ENCODE assay signal across 10 cellular contexts in the genomic region with DNA sequence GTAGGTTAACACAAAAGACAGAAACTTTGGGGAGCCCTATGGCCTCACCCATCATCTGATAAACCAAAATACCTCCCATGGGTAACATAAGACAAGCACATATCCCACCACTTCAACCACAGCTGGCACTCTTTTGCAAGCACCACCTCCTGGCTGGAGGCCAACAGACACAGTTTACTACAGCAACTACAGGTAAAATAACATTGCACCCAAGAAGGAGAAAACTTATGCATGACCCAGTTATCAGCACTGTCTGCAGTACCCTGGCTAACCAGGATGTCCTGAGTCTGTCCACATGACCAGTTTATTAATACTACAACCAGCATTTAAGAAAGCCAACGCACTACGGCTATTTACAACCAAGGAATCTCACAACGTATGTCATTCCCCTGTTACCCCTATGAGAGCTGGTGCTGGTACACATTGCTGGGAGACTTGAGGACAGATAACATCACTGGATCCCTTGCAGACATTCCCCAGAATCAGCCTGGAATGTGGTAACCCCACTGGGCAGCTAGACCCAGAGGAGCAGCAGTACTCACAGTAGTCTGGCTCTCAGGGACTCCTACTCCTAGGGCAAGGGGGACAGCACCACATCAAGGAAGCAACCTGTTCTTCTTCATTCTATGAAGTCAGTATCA. TPM values are rescaled to one million over a fixed set of nuclear protein-coding genes. Genes with fewer than 3 reads are reported as not detected.
DNase-seq lines count a peak whose midpoint lies in the region; ATAC-seq and TF ChIP-seq lines count a peak whose summit lies in the region.
"Had no signal": no experiment of that assay in that cellular context is flagged by ENCODE, and none has a peak within 500 bp of the region (broad histone marks: within the 10 kb centered on the region; RNA-seq: fewer than 3 reads in every experiment).

No MANE protein-coding gene starts in this region.

- H3K4me3 ChIP-seq in left ventricle myocardium inferior (no peak overlapping the region), skeletal muscle satellite cell (ENCODE audit: low read length) (no peak overlapping the region), esophagus squamous epithelium (no peak overlapping the region)

- H3K4me1 Mint-ChIP-seq in HFFc6 (ENCODE audit: low read depth), result peaks cover 39% of the 10 kb centered on the region

- TF ChIP-seq CTCF in left ventricle myocardium inferior (IDR thresholded peaks at IDR 0.05; ENCODE audit: borderline replicate concordance) (no peak), esophagus squamous epithelium (IDR thresholded peaks at IDR 0.05) (no peak), HFFc6 (IDR thresholded peaks at IDR 0.05) (no peak)

- peak overlapping the region; percentile 5 for H3K4me2 ChIP-seq in skeletal muscle satellite cell (ENCODE audit: low read length)

- H3K4me1 ChIP-seq in left ventricle myocardium inferior (peaks cover 74% of the 10 kb centered on the region), skeletal muscle satellite cell (ENCODE audit: control insufficient read depth, insufficient read depth, low read length) (peaks cover 13% of the 10 kb centered on the region), esophagus squamous epithelium (peaks cover 4 to 34% (median 15%) of the 10 kb centered on the region in 3 donors)

- H3K36me3 ChIP-seq in left ventricle myocardium inferior, result no peaks in the 10 kb centered on the region
- H3K36me3 ChIP-seq in skeletal muscle satellite cell (ENCODE audit: insufficient read depth, low read length), result no peaks in the 10 kb centered on the region
- H3K36me3 ChIP-seq in esophagus squamous epithelium, result no peaks in the 10 kb centered on the region

- ATAC-seq in GM18511 (IDR thresholded peaks at IDR 0.05; ENCODE audit: unreplicated experiment), result no peak
- ATAC-seq: activated CD4-positive, alpha-beta T cell treated with anti-CD3 and anti-CD28 coated beads for 36 hours had no signal

- H3K27ac ChIP-seq in left ventricle myocardium inferior (replicated peaks), result peak overlapping the region; percentile 5
- no peak overlapping the region for H3K27ac ChIP-seq in esophagus squamous epithelium

- 0 out of 2 replicates have a peak, but pooled peaks cover 2% of the 10 kb centered on the region for H3K27me3 Mint-ChIP-seq in HFFc6 (ENCODE audit: insufficient read depth)
- H3K27me3 Mint-ChIP-seq: activated CD4-positive, alpha-beta T cell treated with anti-CD3 and anti-CD28 coated beads for 36 hours had no signal

- DNase-seq in NCI-H1092 treated with DMSO at 0.1 percent for 48 hours (lab: John Stamatoyannopoulos, UW), result peak; percentile 9
- DNase-seq in NCI-H1092 (lab: John Stamatoyannopoulos, UW), result no peak
- peak; percentile 38 for DNase-seq in NCI-H510A treated with DMSO at 0.1 percent for 48 hours (lab: John Stamatoyannopoulos, UW)
- DNase-seq in left ventricle myocardium inferior, result no peak
- no peak for DNase-seq in esophagus squamous epithelium (lab: John Stamatoyannopoulos, UW)
- DNase-seq in HFFc6, result no peak
- DNase-seq: activated CD4-positive, alpha-beta T cell treated with anti-CD3 and anti-CD28 coated beads for 36 hours; activated gamma-delta T cell treated with Interleukin-2 at 50 U/mL for 16 hours had no signal

- H3K9me3 Mint-ChIP-seq in HFFc6, result peaks cover 9% of the 10 kb centered on the region; the same call in 1 of the 2 replicates

- intact Hi-C loops in left ventricle myocardium inferior (cut with micrococcal nuclease) (no loop called here), esophagus squamous epithelium (cut with DNase I) (no loop called here)

- H3K27me3 ChIP-seq in left ventricle myocardium inferior (ENCODE audit: low read depth) (no peaks in the 10 kb centered on the region), skeletal muscle satellite cell (ENCODE audit: control insufficient read depth, insufficient read depth, low read length) (no peaks in the 10 kb centered on the region), esophagus squamous epithelium (no peaks in the 10 kb centered on the region)

- TF ChIP-seq POLR2A in esophagus squamous epithelium (IDR thresholded peaks at IDR 0.05), result no peak

- 89 to 97% methylated on average over 3 of the region's 3 CpGs for WGBS in esophagus squamous epithelium, 2 donors

- H3K9ac ChIP-seq in skeletal muscle satellite cell (ENCODE audit: low read depth, low read length), result no peak overlapping the region

- H3K36me3 Mint-ChIP-seq in HFFc6 (ENCODE audit: low read depth), result peaks cover 6% of the 10 kb centered on the region; the same call in 1 of the 2 replicates

- H3K4me3 Mint-ChIP-seq in HFFc6, result no peak overlapping the region
- H3K4me3 Mint-ChIP-seq: activated CD4-positive, alpha-beta T cell treated with anti-CD3 and anti-CD28 coated beads for 36 hours had no signal

- H3K9me3 ChIP-seq in left ventricle myocardium inferior (replicated peaks), result no peaks in the 10 kb centered on the region
- no peaks in the 10 kb centered on the region for H3K9me3 ChIP-seq in skeletal muscle satellite cell (replicated peaks; ENCODE audit: low read length)
- H3K9me3 ChIP-seq in esophagus squamous epithelium, result no peaks in the 10 kb centered on the region

- no peak overlapping the region for H3K27ac Mint-ChIP-seq in HFFc6
- H3K27ac Mint-ChIP-seq: activated CD4-positive, alpha-beta T cell treated with anti-CD3 and anti-CD28 coated beads for 36 hours had no signal

RNA-seq across cellular contexts. Expression of gene ELF2, which starts 32.0 kb away (rescaled TPM):
- total RNA-seq in left ventricle myocardium inferior, result 33.9 TPM
- total RNA-seq in skeletal muscle satellite cell (2012; rRNA removed), result 19.7 and 21.5 TPM in 2 replicates
- total RNA-seq in esophagus squamous epithelium, result 10 to 100 TPM; 17.6 to 47.3 (median 22.1) TPM
- 10 to 100 TPM; 17.6 to 23.3 (median 21.1) TPM for total RNA-seq in HFFc6 (2021; fragmentation: NEBNext Ultra II Directional; extraction: Animal tissue kit (Norgen Biotek cat#: 25700))

Comparison
In these comparisons a context has a peak if more than half of its experiments do, and no peak if none do; other contexts are left out.
1. DNase-seq: peak in NCI-H1092 treated with DMSO at 0.1 percent for 48 hours (single experiment) and NCI-H510A treated with DMSO at 0.1 percent for 48 hours (single experiment); none in NCI-H1092 (single experiment), left ventricle myocardium inferior (single experiment), esophagus squamous epithelium (single experiment) and HFFc6 (single experiment).